Comparison of ENCODE assay signal across 9 cellular contexts in the genomic region with DNA sequence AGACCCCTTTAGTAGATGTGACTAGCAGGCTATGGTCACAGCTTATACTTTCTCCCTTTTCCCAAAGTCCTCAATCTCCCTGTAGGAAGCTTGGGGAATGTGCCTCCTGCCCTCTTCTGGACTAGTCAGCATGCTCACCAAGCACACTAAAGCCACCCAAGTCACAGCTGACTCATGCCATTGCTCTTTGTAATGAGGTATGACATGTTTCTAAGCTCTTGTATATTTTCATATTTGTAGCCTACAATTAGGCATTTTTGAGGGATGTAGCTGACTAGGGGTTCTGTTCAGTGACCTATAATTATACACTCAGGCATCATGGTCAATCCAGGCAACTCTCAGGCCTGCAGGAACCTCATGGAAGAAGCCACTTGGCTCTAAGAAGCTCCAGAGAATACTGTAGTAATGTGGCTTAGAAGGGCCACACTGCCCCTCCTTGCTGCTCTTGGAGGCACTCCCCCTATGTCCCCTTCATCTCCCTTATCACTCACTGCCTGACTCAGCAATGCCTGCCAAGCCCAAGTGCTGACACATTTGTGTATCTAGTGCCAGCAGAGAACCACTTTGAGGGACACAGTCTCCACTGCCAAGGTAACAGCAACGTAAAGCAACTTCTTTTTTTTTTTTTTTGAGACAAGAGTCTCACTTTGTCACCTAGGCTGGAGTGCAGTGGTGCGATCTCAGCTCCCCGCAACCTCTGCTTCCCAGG.
A peak's percentile ranks its signal among the peaks of the same experiment; 100 is the strongest.
DNase-seq lines count a peak whose midpoint lies in the region; ATAC-seq, FAIRE-seq and TF ChIP-seq lines count a peak whose summit lies in the region.
"Had no signal": no experiment of that assay in that cellular context is flagged by ENCODE, and none has a peak within 500 bp of the region (broad histone marks: within the 10 kb centered on the region; RNA-seq: fewer than 3 reads in every experiment).

No MANE protein-coding gene starts in this region.

- peaks cover under 1% of the 10 kb centered on the region for H3K36me3 ChIP-seq in mammary epithelial cell (ENCODE audit: insufficient read depth, low read length)

- peak overlapping the region; percentile 83 for H3K4me2 ChIP-seq in mammary epithelial cell (ENCODE audit: insufficient read depth, low read depth, low read length)

- CTCF ChIA-PET in activated CD4-positive, alpha-beta T cell treated with anti-CD3 and anti-CD28 coated beads for 36 hours (lab: Charles Lee): interaction anchor here (0.6 kb wide), 1 partner anchor 327 kb away, joined by 3 read pairs; no protein-coding TSS in a partner anchor
- CTCF ChIA-PET in mammary epithelial cell (lab: Charles Lee; ENCODE audit: low non-redundant PET): interaction anchor here (0.6 to 1.3 kb wide), 6 partner anchors 23 to 201 kb away, joined by 3 to 4 read pairs (median 3); no protein-coding TSS in a partner anchor

- peaks cover 73% of the 10 kb centered on the region for H3K79me2 ChIP-seq in mammary epithelial cell (ENCODE audit: insufficient read depth, low read length)

- in situ Hi-C loops in mammary epithelial cell (cut with MboI; ENCODE audit: low sequenced_read_pairs in 2 of 2): no loop called here

- peak overlapping the region; percentile 96 for H3K27ac ChIP-seq in mammary epithelial cell (ENCODE audit: insufficient read depth, low read depth, low read length)

- no peaks in the 10 kb centered on the region for H3K27me3 ChIP-seq in mammary epithelial cell (ENCODE audit: insufficient read depth, low read length)

- H3K9me3 Mint-ChIP-seq in activated CD4-positive, alpha-beta T cell treated with anti-CD3 and anti-CD28 coated beads for 36 hours (ENCODE audit: low read depth): no peaks in the 10 kb centered on the region
- no peaks in the 10 kb centered on the region for H3K9me3 Mint-ChIP-seq in stimulated activated memory B cell treated with anti-CD40 and anti-IgM and Interleukin-4, amounts not matched to agents 10 μg/mL and 1 μg/mL and 100 μg/mL, for 72 hours

- ATAC-seq in activated CD4-positive, alpha-beta T cell treated with anti-CD3 and anti-CD28 coated beads for 36 hours: peak; percentile 39
- peak; percentile 52 for ATAC-seq in left lobe of liver
- no peak for ATAC-seq in stimulated activated memory B cell treated with anti-CD40 and anti-IgM and Interleukin-4, amounts not matched to agents 10 μg/mL and 1 μg/mL and 100 μg/mL, for 72 hours

- H3K36me3 Mint-ChIP-seq in activated CD4-positive, alpha-beta T cell treated with anti-CD3 and anti-CD28 coated beads for 36 hours (ENCODE audit: low read depth): no peaks in the 10 kb centered on the region
- H3K36me3 Mint-ChIP-seq in stimulated activated memory B cell treated with anti-CD40 and anti-IgM and Interleukin-4, amounts not matched to agents 10 μg/mL and 1 μg/mL and 100 μg/mL, for 72 hours: no peaks in the 10 kb centered on the region

- 30% methylated on average over 2 of the region's 3 CpGs for WGBS in mammary epithelial cell (ENCODE audit: low coverage, missing lambda C conversion rate)

- no peak for FAIRE-seq in urothelium cell line (lab: Jason Lieb, UNC)

- H2AFZ ChIP-seq in mammary epithelial cell (ENCODE audit: low read depth, low read length): no peak overlapping the region

- intact Hi-C loops in activated CD4-positive, alpha-beta T cell treated with anti-CD3 and anti-CD28 coated beads for 36 hours (cut with DNase I, micrococcal nuclease): no loop called here
- intact Hi-C loops in mammary epithelial cell (cut with micrococcal nuclease): loop anchor here (1.0 to 2.0 kb wide), 2 partner anchors 42 to 142 kb away; a partner anchor contains a TSS

- H3K9me3 ChIP-seq in mammary epithelial cell (replicated peaks; ENCODE audit: insufficient read depth, low read length): no peaks in the 10 kb centered on the region

- peak; percentile 9 for DNase-seq in activated CD4-positive, alpha-beta T cell treated with anti-CD3 and anti-CD28 coated beads for 36 hours
- no peak for DNase-seq in activated CD4-positive, alpha-beta T cell treated with anti-CD3 and anti-CD28 coated beads for 1 hour
- DNase-seq in mammary epithelial cell: peak; percentile 66
- DNase-seq in left lobe of liver (ENCODE audit: low spot score): no peak
- DNase-seq in urothelium cell line (ENCODE audit: low spot score): peak; percentile 51
- DNase-seq in NCI-H2029 treated with DMSO at 0.1 percent for 48 hours (lab: John Stamatoyannopoulos, UW): no peak
- no peak for DNase-seq in iPS-NIHi7 (ENCODE audit: extremely low spot score)
- DNase-seq: stimulated activated CD4-positive, alpha-beta T cell treated with anti-CD3 and anti-CD28 coated beads, Interleukin-4, amount 100 ng/mL, for 1 hour had no signal

- dilution Hi-C loops in mammary epithelial cell (cut with HindIII; ENCODE audit: low sequenced_read_pairs): no loop called here

- no peak overlapping the region for H3K4me3 Mint-ChIP-seq in activated CD4-positive, alpha-beta T cell treated with anti-CD3 and anti-CD28 coated beads for 36 hours
- no peak overlapping the region for H3K4me3 Mint-ChIP-seq in stimulated activated memory B cell treated with anti-CD40 and anti-IgM and Interleukin-4, amounts not matched to agents 10 μg/mL and 1 μg/mL and 100 μg/mL, for 72 hours

- POLR2A ChIA-PET in activated CD4-positive, alpha-beta T cell treated with anti-CD3 and anti-CD28 coated beads for 36 hours (lab: Charles Lee): no interaction called here

- H4K20me1 ChIP-seq in mammary epithelial cell (ENCODE audit: insufficient read depth, low read length): no peaks in the 10 kb centered on the region

- peaks cover 81% of the 10 kb centered on the region for H3K4me1 ChIP-seq in mammary epithelial cell (ENCODE audit: insufficient read depth, low read length)

- no peak overlapping the region for H3K27ac Mint-ChIP-seq in activated CD4-positive, alpha-beta T cell treated with anti-CD3 and anti-CD28 coated beads for 36 hours
- no peak overlapping the region for H3K27ac Mint-ChIP-seq in stimulated activated memory B cell treated with anti-CD40 and anti-IgM and Interleukin-4, amounts not matched to agents 10 μg/mL and 1 μg/mL and 100 μg/mL, for 72 hours

- BruUV-seq in mammary epithelial cell (replicated peaks; lab: Mats Ljungman, UMichigan): no TSS peak

- H3K9ac ChIP-seq in mammary epithelial cell (ENCODE audit: insufficient read depth, low read length): no peak overlapping the region

- TF ChIP-seq CTCF in mammary epithelial cell (conservative IDR thresholded peaks at IDR 0.05 in 1 of 2, IDR thresholded peaks at IDR 0.05 in 1 of 2; ENCODE audit: extremely low read depth in 1 of 2, insufficient read depth in 1 of 2, low read depth in 1 of 2, low read length in 2 of 2): peak; percentile 19 to 60

- no peak overlapping the region for H3K4me3 ChIP-seq in mammary epithelial cell (replicated peaks in 1 of 3; ENCODE audit: insufficient read depth in 1 of 3, low read depth in 2 of 3, low read length in 3 of 3)

- no peaks in the 10 kb centered on the region for H3K4me1 Mint-ChIP-seq in activated CD4-positive, alpha-beta T cell treated with anti-CD3 and anti-CD28 coated beads for 36 hours
- no peaks in the 10 kb centered on the region for H3K4me1 Mint-ChIP-seq in stimulated activated memory B cell treated with anti-CD40 and anti-IgM and Interleukin-4, amounts not matched to agents 10 μg/mL and 1 μg/mL and 100 μg/mL, for 72 hours

- H3K27me3 Mint-ChIP-seq in activated CD4-positive, alpha-beta T cell treated with anti-CD3 and anti-CD28 coated beads for 36 hours: peaks cover 2% of the 10 kb centered on the region
- peaks cover 6% of the 10 kb centered on the region for H3K27me3 Mint-ChIP-seq in stimulated activated memory B cell treated with anti-CD40 and anti-IgM and Interleukin-4, amounts not matched to agents 10 μg/mL and 1 μg/mL and 100 μg/mL, for 72 hours

Comparison
In these comparisons a context has a peak if more than half of its experiments do, and no peak if none do; other contexts are left out.
1. DNase-seq: peak in activated CD4-positive, alpha-beta T cell treated with anti-CD3 and anti-CD28 coated beads for 36 hours (single experiment), mammary epithelial cell (single experiment) and urothelium cell line (single experiment); none in activated CD4-positive, alpha-beta T cell treated with anti-CD3 and anti-CD28 coated beads for 1 hour (single experiment), left lobe of liver (single experiment), NCI-H2029 treated with DMSO at 0.1 percent for 48 hours (single experiment) and iPS-NIHi7 (single experiment).